In genomic region chr4:7285244-7286122, GRCh38 we compare ENCODE assay signal across 27 cellular contexts.
DNase-seq lines count a peak whose midpoint lies in the region; ATAC-seq, FAIRE-seq and TF ChIP-seq lines count a peak whose summit lies in the region.
"Had no signal": no experiment of that assay in that cellular context is flagged by ENCODE, and none has a peak within 500 bp of the region (broad histone marks: within the 10 kb centered on the region; RNA-seq: fewer than 3 reads in every experiment).

No MANE protein-coding gene starts in this region.

- peaks cover 14% of the 10 kb centered on the region for H4K20me1 ChIP-seq in K562 (replicated peaks; ENCODE audit: control insufficient read depth, insufficient read depth, low read length)

- intact Hi-C loops in K562 (cut with micrococcal nuclease), result no loop called here
- intact Hi-C loops in tibial artery (cut with DNase I; ENCODE audit: low total_unique reads), result no loop called here
- intact Hi-C loops in Caco-2 (cut with micrococcal nuclease; ENCODE audit: unreplicated experiment), result no loop called here

- H3K27ac ChIP-seq in K562 (ENCODE audit: extremely low read depth, low read depth, low read length) (no peak overlapping the region), tibial artery (peak overlapping the region; percentile 43 to 46)
- H3K27ac ChIP-seq: BLaER1, foreskin keratinocyte had no signal

- H3K27me3 ChIP-seq in K562 (ENCODE audit: control insufficient read depth in 2 of 2, insufficient read depth in 2 of 2, low read length in 2 of 2) (peaks cover 15 to 78% of the 10 kb centered on the region in 2 experiments), tibial artery (peaks cover 0 to 3% of the 10 kb centered on the region in 2 donors), Caco-2 (replicated peaks; ENCODE audit: control insufficient read depth, insufficient read depth, low read length) (no peaks in the 10 kb centered on the region)
- H3K27me3 ChIP-seq: BLaER1 had no signal

- FAIRE-seq in K562 (lab: Jason Lieb, UNC), result no peak
- FAIRE-seq: bronchial epithelial cell, GM12878 had no signal

- H3K4me3 Mint-ChIP-seq in nephron progenitor cell, result no peak overlapping the region
- no peak overlapping the region for H3K4me3 Mint-ChIP-seq in Caco-2 (ENCODE audit: unreplicated experiment)
- H3K4me3 Mint-ChIP-seq: activated CD8-positive, alpha-beta memory T cell treated with anti-CD3 and anti-CD28 coated beads, Interleukin-2, amount 10 ng/mL, durations not matched to agents 7 days and 5 days; activated T-helper 17 cell treated with anti-CD3 and anti-CD28 coated beads, Interleukin-2, amount 50 U/mL, for 72 hours; dendritic cell treated with granulocyte-macrophage colony-stimulating factor and Interleukin-4, amounts not matched to agents 40 ng/mL and 50 ng/mL, for 4 days; stimulated activated naive CD8-positive, alpha-beta T cell treated with anti-CD3 and anti-CD28 coated beads, Interleukin-15, Interleukin-2, amounts not matched to agents 100 ng/mL and 50 ng/mL, for 24 hours had no signal

- in situ Hi-C loops in K562 (cut with MboI), result no loop called here
- in situ Hi-C loops in KBM-7 (cut with MboI; ENCODE audit: low pct_unique_long_range_greater_than_20kb, low sequenced_read_pairs), result no loop called here

- H2AFZ ChIP-seq in K562 (ENCODE audit: low read depth, low read length), result no peak overlapping the region

- TF ChIP-seq RAD21 in K562 (CRISPR knock-in tag; conservative IDR thresholded peaks at IDR 0.05 in 1 of 2, IDR thresholded peaks at IDR 0.05 in 1 of 2), result no peak

- no peak for TF ChIP-seq POLR2A in K562 (conservative IDR thresholded peaks at IDR 0.05)

- peak overlapping the region; percentile 80 for H3K27ac Mint-ChIP-seq in nephron progenitor cell
- H3K27ac Mint-ChIP-seq in Caco-2 (ENCODE audit: unreplicated experiment), result no peak overlapping the region
- H3K27ac Mint-ChIP-seq: activated CD8-positive, alpha-beta memory T cell treated with anti-CD3 and anti-CD28 coated beads, Interleukin-2, amount 10 ng/mL, durations not matched to agents 7 days and 5 days; activated T-helper 17 cell treated with anti-CD3 and anti-CD28 coated beads, Interleukin-2, amount 50 U/mL, for 72 hours; dendritic cell treated with granulocyte-macrophage colony-stimulating factor and Interleukin-4, amounts not matched to agents 40 ng/mL and 50 ng/mL, for 4 days; stimulated activated naive CD8-positive, alpha-beta T cell treated with anti-CD3 and anti-CD28 coated beads, Interleukin-15, Interleukin-2, amounts not matched to agents 100 ng/mL and 50 ng/mL, for 24 hours had no signal

- H3K9me3 ChIP-seq in K562 (replicated peaks; ENCODE audit: control insufficient read depth, insufficient read depth, low read depth, low read length) (no peaks in the 10 kb centered on the region), tibial artery (no peaks in the 10 kb centered on the region), Caco-2 (no peaks in the 10 kb centered on the region)
- H3K9me3 ChIP-seq: BLaER1 had no signal

- H3K4me3 ChIP-seq in K562 (no peak overlapping the region), tibial artery (peak overlapping the region in 1 of 2 donors; percentile 28), Caco-2 (ENCODE audit: low read depth, low read length) (no peak overlapping the region)
- H3K4me3 ChIP-seq: BLaER1, GM12878 had no signal

- no peaks in the 10 kb centered on the region for H3K79me2 ChIP-seq in K562 (ENCODE audit: control insufficient read depth, insufficient read depth, low read length)

- peaks cover 4% of the 10 kb centered on the region for H3K27me3 Mint-ChIP-seq in nephron progenitor cell (ENCODE audit: low read depth, poor library complexity)
- H3K27me3 Mint-ChIP-seq in Caco-2 (ENCODE audit: insufficient read depth, unreplicated experiment), result no peaks in the 10 kb centered on the region

- CTCF ChIA-PET in K562 (lab: Yijun Ruan, JAX; ENCODE audit: low intra/inter-chr PET ratio), result no interaction called here
- CTCF ChIA-PET in Caco-2 (lab: Charles Lee), result no interaction called here

- DNase-seq in NCI-H446 (lab: John Stamatoyannopoulos, UW) (peak; percentile 23 to 76), NCI-H446 treated with DMSO at 0.1 percent for 48 hours (lab: John Stamatoyannopoulos, UW) (no peak), K562 (ENCODE audit: extremely low read depth in 1 of 4, low spot score in 3 of 4) (peak in 3 of 4 experiments; percentile 8 to 27 (median 25)), nephron progenitor cell (peak; percentile 52), tibial artery (peak in 1 of 2 donors; percentile 87), KBM-7 (no peak), Caco-2 (no peak)
- DNase-seq in activated CD8-positive, alpha-beta memory T cell treated with anti-CD3 and anti-CD28 coated beads, Interleukin-2, amount 50 U/mL, for 48 hours, result no peak
- DNase-seq: 8988T; activated CD4-positive, alpha-beta T cell treated with anti-CD3 and anti-CD28 coated beads for 4 hours; activated CD8-positive, alpha-beta memory T cell treated with anti-CD3 and anti-CD28 coated beads, Interleukin-2, amount 10 ng/mL, durations not matched to agents 7 days and 5 days; DMS153; foreskin keratinocyte; GF-D8; IMR-90; left cardiac atrium; MM.1S; NCI-H187; NCI-H526; SHP77; stimulated activated CD4-positive, alpha-beta T cell treated with anti-CD3 and anti-CD28 coated beads, Interleukin-2, amount 100 ng/mL, for 24 hours had no signal

- TF ChIP-seq EP300 in K562 (IDR thresholded peaks at IDR 0.05; ENCODE audit: low read length), result no peak

- H3K36me3 ChIP-seq in K562 (ENCODE audit: control insufficient read depth, insufficient read depth, low read length) (no peaks in the 10 kb centered on the region), tibial artery (no peaks in the 10 kb centered on the region), Caco-2 (ENCODE audit: control insufficient read depth, insufficient read depth, low read length) (no peaks in the 10 kb centered on the region)
- H3K36me3 ChIP-seq: BLaER1 had no signal

- no peaks in the 10 kb centered on the region for H3K9me1 ChIP-seq in K562 (ENCODE audit: control insufficient read depth, insufficient read depth, low read length)

- H3K4me1 Mint-ChIP-seq in nephron progenitor cell (peaks cover 75% of the 10 kb centered on the region), Caco-2 (ENCODE audit: low read depth, unreplicated experiment) (no peaks in the 10 kb centered on the region)
- H3K4me1 Mint-ChIP-seq: activated CD8-positive, alpha-beta memory T cell treated with anti-CD3 and anti-CD28 coated beads, Interleukin-2, amount 10 ng/mL, durations not matched to agents 7 days and 5 days; activated T-helper 17 cell treated with anti-CD3 and anti-CD28 coated beads, Interleukin-2, amount 50 U/mL, for 72 hours had no signal

- 5% methylated on average over 31 of the region's 34 CpGs for WGBS in K562 (ENCODE audit: insufficient coverage, low coverage, missing lambda C conversion rate)

- H3K9ac ChIP-seq in K562 (ENCODE audit: insufficient read depth in 1 of 2, low read depth in 2 of 2, low read length in 2 of 2), result 0 out of 4 replicates have a peak overlapping the region, but pooled peaks of 1 of the 2 experiments have one; percentile 35
- H3K9ac ChIP-seq: BLaER1 had no signal

- TF ChIP-seq CTCF in K562 (IDR thresholded peaks at IDR 0.05 in 2 of 3, conservative IDR thresholded peaks at IDR 0.05 in 1 of 3; ENCODE audit: insufficient read depth in 2 of 3, low read depth in 1 of 3, low read length in 3 of 3), result no peak
- TF ChIP-seq CTCF in nephron progenitor cell (IDR thresholded peaks at IDR 0.05), result no peak
- TF ChIP-seq CTCF in tibial artery (IDR thresholded peaks at IDR 0.05), result no peak
- no peak for TF ChIP-seq CTCF in Caco-2 (IDR thresholded peaks at IDR 0.05; ENCODE audit: insufficient read depth in 1 of 2, low read depth in 1 of 2, low read length in 1 of 2, severe bottlenecking in 1 of 2, unreplicated experiment in 1 of 2)

- H3K9me3 Mint-ChIP-seq in nephron progenitor cell, result no peaks in the 10 kb centered on the region
- no peaks in the 10 kb centered on the region for H3K9me3 Mint-ChIP-seq in Caco-2 (ENCODE audit: unreplicated experiment)
- H3K9me3 Mint-ChIP-seq: activated T-helper 17 cell treated with anti-CD3 and anti-CD28 coated beads, Interleukin-2, amount 50 U/mL, for 72 hours; dendritic cell treated with granulocyte-macrophage colony-stimulating factor and Interleukin-4, amounts not matched to agents 40 ng/mL and 50 ng/mL, for 4 days; stimulated activated naive CD8-positive, alpha-beta T cell treated with anti-CD3 and anti-CD28 coated beads, Interleukin-15, Interleukin-2, amounts not matched to agents 100 ng/mL and 50 ng/mL, for 24 hours had no signal

- no TSS peak for BruUV-seq in K562 (replicated peaks; lab: Mats Ljungman, UMichigan)
- no TSS peak for BruUV-seq in Caco-2 (replicated peaks; lab: Mats Ljungman, UMichigan)

- no peak overlapping the region for H3K4me2 ChIP-seq in K562 (ENCODE audit: insufficient read depth, low read length)
- H3K4me2 ChIP-seq: BLaER1 had no signal

- peak; percentile 18; the same call in 1 of the 3 replicates for ATAC-seq in K562
- ATAC-seq: activated CD8-positive, alpha-beta memory T cell treated with anti-CD3 and anti-CD28 coated beads, Interleukin-2, amount 10 ng/mL, durations not matched to agents 7 days and 5 days; activated T-helper 17 cell treated with anti-CD3 and anti-CD28 coated beads, Interleukin-2, amount 50 U/mL, for 72 hours; foreskin keratinocyte; GM12878 had no signal

- H3K36me3 Mint-ChIP-seq in nephron progenitor cell (ENCODE audit: low read depth) (no peaks in the 10 kb centered on the region), Caco-2 (ENCODE audit: insufficient read depth, unreplicated experiment) (no peaks in the 10 kb centered on the region)
- H3K36me3 Mint-ChIP-seq: activated CD8-positive, alpha-beta memory T cell treated with anti-CD3 and anti-CD28 coated beads, Interleukin-2, amount 10 ng/mL, durations not matched to agents 7 days and 5 days had no signal

- POLR2A ChIA-PET in K562 (lab: Yijun Ruan, JAX), result interaction anchor here (0.6 kb wide), 1 partner anchor 65 kb away, joined by 3 read pairs; no protein-coding TSS in a partner anchor
- POLR2A ChIA-PET in Caco-2 (lab: Charles Lee), result no interaction called here

- H3K4me1 ChIP-seq in K562 (replicated peaks in 1 of 2; ENCODE audit: control insufficient read depth in 2 of 2, insufficient read depth in 2 of 2, low read length in 2 of 2) (no peaks in the 10 kb centered on the region; a peak in 1 of 5 replicates), tibial artery (peaks cover 0 to 17% (median 13%) of the 10 kb centered on the region in 4 donors), Caco-2 (peaks cover 8% of the 10 kb centered on the region; the same call in 1 of the 2 replicates)

TF ChIP-seq in K562, 482 proteins besides CTCF, POLR2A, EP300 and RAD21:
- TF ChIP-seq EGR1 (conservative IDR thresholded peaks at IDR 0.05) (peak; percentile 20; the same call in 1 of the 2 replicates), CBFA2T3 (IDR thresholded peaks at IDR 0.05) (peak; percentile 50), NRF1 (conservative IDR thresholded peaks at IDR 0.05 in 1 of 2, IDR thresholded peaks at IDR 0.05 in 1 of 2) (no peak)

Comparison
In these comparisons a context has a peak if more than half of its experiments do, and no peak if none do; other contexts are left out.
1. DNase-seq: peak in NCI-H446 (2 of 2), K562 (3 of 4) and nephron progenitor cell (single experiment); none in NCI-H446 treated with DMSO at 0.1 percent for 48 hours (single experiment), KBM-7 (single experiment), activated CD8-positive, alpha-beta memory T cell treated with anti-CD3 and anti-CD28 coated beads, Interleukin-2, amount 50 U/mL, for 48 hours (single experiment) and Caco-2 (0 of 2).